1 cellular context compared by ENCODE assay signal in the genomic region with DNA sequence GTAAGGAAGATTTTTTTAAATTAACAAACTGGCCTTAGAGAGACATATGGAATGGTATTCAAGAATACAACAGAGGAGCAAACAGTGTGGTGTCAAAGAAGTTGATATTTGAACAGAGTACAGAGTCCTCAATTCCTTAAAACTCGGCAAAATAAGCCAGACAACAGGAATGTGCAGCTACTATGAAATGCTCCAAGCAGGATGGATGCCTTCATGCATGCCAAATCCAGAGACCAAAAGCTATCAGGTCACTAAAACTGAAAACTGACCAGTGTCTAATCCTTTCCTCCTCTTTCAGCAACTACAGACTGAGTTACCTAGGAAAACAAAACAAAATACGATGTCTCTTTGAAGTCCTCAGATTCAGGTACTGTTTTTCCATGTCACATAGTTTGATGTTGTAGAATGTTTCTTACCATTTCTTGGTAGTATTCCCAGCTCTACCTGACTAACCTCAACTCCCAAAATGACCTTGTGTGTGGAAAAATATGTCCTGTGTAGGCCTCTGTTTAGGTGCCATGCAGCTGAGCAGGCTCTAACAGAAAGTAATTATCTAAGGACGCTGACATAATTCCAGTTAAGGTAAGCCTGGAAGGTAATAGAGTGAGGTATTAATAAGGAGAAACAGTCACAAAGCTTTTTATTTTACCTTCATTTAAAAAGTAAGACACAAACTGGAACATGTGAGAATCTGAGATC.
TF ChIP-seq lines count a peak whose summit lies in the region.

No MANE protein-coding gene starts in this region.

TF ChIP-seq in GM12878, 131 proteins besides CTCF, POLR2A, EP300 and RAD21 (continued from another document):
- no peak for TF ChIP-seq TCF3 (IDR thresholded peaks at IDR 0.05; ENCODE audit: borderline replicate concordance, insufficient read depth, low read depth, low read length)
- TF ChIP-seq RFX5 (IDR thresholded peaks at IDR 0.05; ENCODE audit: low read depth, low read length) = no peak
- no peak for TF ChIP-seq MAX (IDR thresholded peaks at IDR 0.05; ENCODE audit: low read depth, low read length)
- TF ChIP-seq MTA3 (IDR thresholded peaks at IDR 0.05; ENCODE audit: borderline replicate concordance, low read length) = no peak
- no peak for TF ChIP-seq BCLAF1 (IDR thresholded peaks at IDR 0.05)
- no peak for TF ChIP-seq DPF2 (IDR thresholded peaks at IDR 0.05)
- no peak for TF ChIP-seq HSF1 (IDR thresholded peaks at IDR 0.05; ENCODE audit: low read depth, low read length)
- no peak for TF ChIP-seq FOXK2 (IDR thresholded peaks at IDR 0.05)
- TF ChIP-seq RBBP5 (conservative IDR thresholded peaks at IDR 0.05) = no peak
- TF ChIP-seq NKRF (conservative IDR thresholded peaks at IDR 0.05) = no peak
- TF ChIP-seq ESRRA (IDR thresholded peaks at IDR 0.05; ENCODE audit: low read length) = no peak
- TF ChIP-seq SMAD1 (IDR thresholded peaks at IDR 0.05; ENCODE audit: low read depth, partially characterized antibody) = no peak
TF ChIP-seq in GM12878: peak in this region for 0.
